In the genomic region with DNA sequence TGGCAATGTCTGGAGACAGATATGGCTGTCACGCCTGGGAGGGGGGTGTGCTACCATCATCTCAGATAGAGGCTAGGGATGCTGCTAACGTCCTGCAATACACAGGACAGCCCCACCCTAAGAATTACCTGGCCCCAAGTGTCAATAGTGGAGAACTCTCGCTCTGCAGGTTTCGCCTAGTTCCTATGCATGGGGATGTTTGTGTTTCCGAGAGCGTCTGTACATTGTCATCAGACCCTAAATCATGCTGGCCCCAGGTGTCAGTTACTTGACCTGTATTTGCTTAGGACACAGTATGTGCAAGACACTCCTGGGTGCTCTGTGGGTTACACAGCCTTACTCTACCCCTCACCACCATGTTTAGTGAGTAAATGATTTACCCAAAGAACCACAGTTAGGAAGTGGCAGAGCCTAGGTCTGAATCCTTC, we compare ENCODE assay signal across 11 cellular contexts.
DNase-seq lines count a peak whose midpoint lies in the region; ATAC-seq and TF ChIP-seq lines count a peak whose summit lies in the region.
"Had no signal": no experiment of that assay in that cellular context is flagged by ENCODE, and none has a peak within 500 bp of the region (broad histone marks: within the 10 kb centered on the region; RNA-seq: fewer than 3 reads in every experiment).

No MANE protein-coding gene starts in this region.

- no peaks in the 10 kb centered on the region for H3K9me3 ChIP-seq in mucosa of descending colon
- no peaks in the 10 kb centered on the region for H3K9me3 ChIP-seq in lower lobe of right lung

- H3K4me1 ChIP-seq in mucosa of descending colon (ENCODE audit: low read depth): peaks cover 26% of the 10 kb centered on the region
- peaks cover 89% of the 10 kb centered on the region for H3K4me1 ChIP-seq in lower lobe of right lung

- no peak overlapping the region for H3K27ac ChIP-seq in lower lobe of right lung

- DNase-seq in mucosa of descending colon (peak; percentile 52 to 78 (median 55)), NCI-H226 (no peak), cortex of kidney (lab: John Stamatoyannopoulos, UW) (no peak), lower lobe of right lung (no peak), left cardiac atrium (no peak)
- DNase-seq: erythroblast, HCEC 1CT, NCI-H187 treated with DMSO at 0.1 percent for 48 hours had no signal

- H3K27me3 ChIP-seq in lower lobe of right lung (ENCODE audit: low read depth): no peaks in the 10 kb centered on the region

- H3K36me3 ChIP-seq in mucosa of descending colon (ENCODE audit: low read depth) (no peaks in the 10 kb centered on the region), lower lobe of right lung (no peaks in the 10 kb centered on the region)

- intact Hi-C loops in mucosa of descending colon (cut with DNase I, micrococcal nuclease) (no loop called here), lower lobe of right lung (cut with DNase I) (no loop called here), left cardiac atrium (cut with DNase I) (no loop called here)

- peak; percentile 74 for ATAC-seq in GM21423 (IDR thresholded peaks at IDR 0.05; ENCODE audit: unreplicated experiment)
- ATAC-seq in HG03457 (IDR thresholded peaks at IDR 0.05; ENCODE audit: unreplicated experiment): peak; percentile 80
- peak; percentile 93 for ATAC-seq in mucosa of descending colon
- ATAC-seq in lower lobe of right lung: no peak
- no peak for ATAC-seq in left cardiac atrium

- TF ChIP-seq CTCF in mucosa of descending colon (IDR thresholded peaks at IDR 0.05) (no peak), lower lobe of right lung (IDR thresholded peaks at IDR 0.05) (no peak)

- H3K4me3 ChIP-seq in GM08714 (ENCODE audit: low read length) (peak overlapping the region; percentile 22; the same call in 1 of the 2 replicates), mucosa of descending colon (no peak overlapping the region), lower lobe of right lung (no peak overlapping the region)

Comparison
In these comparisons a context has a peak if more than half of its experiments do, and no peak if none do; other contexts are left out.
1. ATAC-seq: peak in GM21423 (single experiment), HG03457 (single experiment) and mucosa of descending colon (single experiment); none in lower lobe of right lung (0 of 2) and left cardiac atrium (0 of 2).
2. DNase-seq: peak in mucosa of descending colon (3 of 3); none in NCI-H226 (single experiment), cortex of kidney (single experiment), lower lobe of right lung (single experiment) and left cardiac atrium (single experiment).